Comparison of ENCODE assay signal across 28 cellular contexts in genomic region chr11:124944565-124944964, GRCh38. TPM values are rescaled to one million over a fixed set of nuclear protein-coding genes. Genes with fewer than 3 reads are reported as not detected.
"Had no signal": no experiment of that assay in that cellular context is flagged by ENCODE, and none has a peak within 500 bp of the region (broad histone marks: within the 10 kb centered on the region; RNA-seq: fewer than 3 reads in every experiment).

No MANE protein-coding gene starts in this region.

- H3K27ac ChIP-seq: brain microvascular endothelial cell, SK-N-MC, VCaP had no signal

- H3K4me3 ChIP-seq: MG63, SK-N-MC had no signal

- H3K36me3 ChIP-seq: brain microvascular endothelial cell, MG63 had no signal

- ATAC-seq: activated CD4-positive, alpha-beta T cell treated with anti-CD3 and anti-CD28 coated beads for 36 hours; activated T-helper 17 cell treated with anti-CD3 and anti-CD28 coated beads, Interleukin-2, amount 50 U/mL, for 72 hours had no signal

- DNase-seq: activated CD4-positive, alpha-beta memory T cell treated with anti-CD3 and anti-CD28 coated beads, Interleukin-2, amount 10 ng/mL, durations not matched to agents 7 days and 5 days; activated CD4-positive, alpha-beta T cell treated with anti-CD3 and anti-CD28 coated beads for 36 hours; activated CD4-positive, alpha-beta T cell treated with anti-CD3 and anti-CD28 coated beads, Interleukin-2, amount 50 U/mL, for 1 hour; activated gamma-delta T cell; activated naive CD4-positive, alpha-beta T cell treated with anti-CD3 and anti-CD28 coated beads for 36 hours; activated T-cell treated with anti-CD3 and anti-CD28 coated beads for 4 hours; activated T-cell treated with anti-CD3 and anti-CD28 coated beads, Interleukin-2, amount 50 U/mL, for 48 hours; brain microvascular endothelial cell; MG63; MV-4-11; NCI-H1092 treated with DMSO at 0.1 percent for 48 hours; NCI-H1436 treated with DMSO at 0.1 percent for 48 hours; NCI-H187; NCI-H2081 treated with DMSO at 0.1 percent for 48 hours; NCI-H2171 treated with DMSO at 0.1 percent for 48 hours; NCI-H226; NCI-H526; NCI-H774; SIG-M5; T-cell had no signal

- H3K27me3 ChIP-seq: brain microvascular endothelial cell, MG63 had no signal

RNA-seq across cellular contexts. Expression of gene HEPACAM, which starts 8.7 kb away (rescaled TPM):
- total RNA-seq: activated CD4-positive, alpha-beta memory T cell treated with anti-CD3 and anti-CD28 coated beads, Interleukin-2, amount 10 ng/mL, durations not matched to agents 7 days and 5 days; activated CD4-positive, alpha-beta T cell treated with anti-CD3 and anti-CD28 coated beads for 36 hours; activated CD8-positive, alpha-beta memory T cell treated with anti-CD3 and anti-CD28 coated beads for 36 hours; activated naive CD4-positive, alpha-beta T cell treated with anti-CD3 and anti-CD28 coated beads for 36 hours; activated T-helper 17 cell treated with anti-CD3 and anti-CD28 coated beads, Interleukin-2, amount 50 U/mL, for 72 hours; NCI-H460; OCI-LY7; RPMI7951; T-cell; T-helper 2 cell treated with Interferon-gamma antibody and Interleukin-4, amounts not matched to agents 100 ng/mL and 5 ng/mL, for 36 hours had no signal

RNA-seq across cellular contexts. Expression of gene HEPN1, which starts 25.5 kb away (rescaled TPM):
- total RNA-seq: activated CD4-positive, alpha-beta memory T cell treated with anti-CD3 and anti-CD28 coated beads, Interleukin-2, amount 10 ng/mL, durations not matched to agents 7 days and 5 days; activated CD4-positive, alpha-beta T cell treated with anti-CD3 and anti-CD28 coated beads for 36 hours; activated CD8-positive, alpha-beta memory T cell treated with anti-CD3 and anti-CD28 coated beads for 36 hours; activated naive CD4-positive, alpha-beta T cell treated with anti-CD3 and anti-CD28 coated beads for 36 hours; activated T-helper 17 cell treated with anti-CD3 and anti-CD28 coated beads, Interleukin-2, amount 50 U/mL, for 72 hours; NCI-H460; OCI-LY7; RPMI7951; T-cell; T-helper 2 cell treated with Interferon-gamma antibody and Interleukin-4, amounts not matched to agents 100 ng/mL and 5 ng/mL, for 36 hours had no signal

RNA-seq across cellular contexts. Expression of gene ROBO4, which starts 46.9 kb away (rescaled TPM):
- total RNA-seq: activated CD4-positive, alpha-beta memory T cell treated with anti-CD3 and anti-CD28 coated beads, Interleukin-2, amount 10 ng/mL, durations not matched to agents 7 days and 5 days; activated CD4-positive, alpha-beta T cell treated with anti-CD3 and anti-CD28 coated beads for 36 hours; activated CD8-positive, alpha-beta memory T cell treated with anti-CD3 and anti-CD28 coated beads for 36 hours; activated naive CD4-positive, alpha-beta T cell treated with anti-CD3 and anti-CD28 coated beads for 36 hours; activated T-helper 17 cell treated with anti-CD3 and anti-CD28 coated beads, Interleukin-2, amount 50 U/mL, for 72 hours; NCI-H460; OCI-LY7 had no signal
